Comparison of ENCODE assay signal across 7 cellular contexts in genomic region chr6:135182120-135182992, GRCh38. TPM values are rescaled to one million over a fixed set of nuclear protein-coding genes. Genes with fewer than 3 reads are reported as not detected.
DNase-seq lines count a peak whose midpoint lies in the region; ATAC-seq, FAIRE-seq and TF ChIP-seq lines count a peak whose summit lies in the region.

No MANE protein-coding gene starts in this region.

- ATAC-seq in GM18511 (IDR thresholded peaks at IDR 0.05; ENCODE audit: unreplicated experiment) (peak; percentile 12), HG02610 (IDR thresholded peaks at IDR 0.05; ENCODE audit: unreplicated experiment) (peak; percentile 1), psoas muscle (peak; percentile 38 to 52 (median 40))
- peak; percentile 2 to 4 for ATAC-seq in activated T-cell treated with anti-CD3 and anti-CD28 coated beads, Interleukin-2, amount 50 U/mL, for 4 hours

- peak overlapping the region; percentile 94 for H3K4me3 Mint-ChIP-seq in activated T-cell treated with anti-CD3 and anti-CD28 coated beads, Interleukin-2, amount 50 U/mL, for 4 hours
- H3K4me3 Mint-ChIP-seq in glutamatergic neuron (ENCODE audit: unreplicated experiment) = peak overlapping the region; percentile 94

- peak; percentile 41 for DNase-seq in NCI-H2171 (lab: John Stamatoyannopoulos, UW)
- DNase-seq in activated T-cell treated with anti-CD3 and anti-CD28 coated beads, Interleukin-2, amount 50 U/mL, for 4 hours = peak; percentile 46
- DNase-seq in glutamatergic neuron = peak; percentile 31
- DNase-seq in psoas muscle = peak; percentile 18 to 56
- no peak for DNase-seq in RCC 7860 (ENCODE audit: low spot score)

- peak overlapping the region; percentile 75 for H3K4me3 ChIP-seq in psoas muscle

- intact Hi-C loops in psoas muscle (cut with DNase I) = loop anchor here in 1 of 2 donors (2.0 kb wide), 1 partner anchor 126 kb away; no protein-coding TSS in a partner anchor

- H3K9me3 ChIP-seq in psoas muscle = no peaks in the 10 kb centered on the region

- peaks cover 4% of the 10 kb centered on the region for H3K27me3 Mint-ChIP-seq in activated T-cell treated with anti-CD3 and anti-CD28 coated beads, Interleukin-2, amount 50 U/mL, for 4 hours (ENCODE audit: low read depth)
- H3K27me3 Mint-ChIP-seq in glutamatergic neuron (ENCODE audit: unreplicated experiment) = peaks cover 2% of the 10 kb centered on the region

- 0 to 1% (median 0%) methylated on average over 75 to 77 of the region's 77 CpGs for WGBS in psoas muscle, 3 donors

- H3K27me3 ChIP-seq in psoas muscle (ENCODE audit: insufficient read depth in 3 of 3, low read length in 2 of 3) = peaks cover 0 to 51% (median 16%) of the 10 kb centered on the region in 3 donors

- H3K4me1 Mint-ChIP-seq in activated T-cell treated with anti-CD3 and anti-CD28 coated beads, Interleukin-2, amount 50 U/mL, for 4 hours (ENCODE audit: low read depth) = peaks cover 26% of the 10 kb centered on the region
- peaks cover 4% of the 10 kb centered on the region for H3K4me1 Mint-ChIP-seq in glutamatergic neuron (ENCODE audit: low read depth, unreplicated experiment)

- H3K27ac ChIP-seq in psoas muscle = no peak overlapping the region

- H3K9me3 Mint-ChIP-seq in activated T-cell treated with anti-CD3 and anti-CD28 coated beads, Interleukin-2, amount 50 U/mL, for 4 hours = no peaks in the 10 kb centered on the region
- peaks cover 7% of the 10 kb centered on the region for H3K9me3 Mint-ChIP-seq in glutamatergic neuron (ENCODE audit: unreplicated experiment)

- no peak overlapping the region for H3K27ac Mint-ChIP-seq in glutamatergic neuron (ENCODE audit: unreplicated experiment)

- H3K36me3 Mint-ChIP-seq in activated T-cell treated with anti-CD3 and anti-CD28 coated beads, Interleukin-2, amount 50 U/mL, for 4 hours (ENCODE audit: insufficient read depth) = peaks cover 7% of the 10 kb centered on the region
- H3K36me3 Mint-ChIP-seq in glutamatergic neuron (ENCODE audit: unreplicated experiment) = no peaks in the 10 kb centered on the region

- H3K4me1 ChIP-seq in psoas muscle = peaks cover 21% of the 10 kb centered on the region

- H3K36me3 ChIP-seq in psoas muscle (ENCODE audit: insufficient read depth in 1 of 2, low read depth in 1 of 2) = no peaks in the 10 kb centered on the region

- FAIRE-seq in RCC 7860 (lab: Jason Lieb, UNC) = no peak

- TF ChIP-seq CTCF in glutamatergic neuron (IDR thresholded peaks at IDR 0.05; ENCODE audit: partially characterized antibody, unreplicated experiment) = no peak
- no peak for TF ChIP-seq CTCF in psoas muscle (IDR thresholded peaks at IDR 0.05)

RNA-seq across cellular contexts. Expression of gene MYB, which starts 1.2 kb away (rescaled TPM):
- total RNA-seq in activated T-cell treated with anti-CD3 and anti-CD28 coated beads, Interleukin-2, amount 50 U/mL, for 4 hours = 10 to 100 TPM in 2 of 3 donors, 1 to 10 TPM in 1; 9.5 to 15.2 (median 13.9) TPM
- total RNA-seq in glutamatergic neuron (ENCODE audit: unreplicated experiment) (0.56 TPM), psoas muscle (under 1 TPM in 1 of 4 donors, not detected in 3; 0.28 TPM)
- polyA plus RNA-seq in psoas muscle = under 1 TPM; 0.04 to 0.07 (median 0.04) TPM
